Comparison of ENCODE assay signal across 23 cellular contexts in genomic region chr20:32858873-32859372, GRCh38. TPM values are rescaled to one million over a fixed set of nuclear protein-coding genes. Genes with fewer than 3 reads are reported as not detected.
DNase-seq lines count a peak whose midpoint lies in the region; ATAC-seq, FAIRE-seq and TF ChIP-seq lines count a peak whose summit lies in the region.
"Had no signal": no experiment of that assay in that cellular context is flagged by ENCODE, and none has a peak within 500 bp of the region (broad histone marks: within the 10 kb centered on the region; RNA-seq: fewer than 3 reads in every experiment).

Gene EFCAB8 (plus strand): TSS chr20:32858923. CDS start chr20:32863793, 4,870 bp downstream.

- peak within 1 kb of the TSS; percentile 25 for H3K4ac ChIP-seq in H1 (replicated peaks; ENCODE audit: insufficient read length, low read depth, low read length)

- H3K79me2 ChIP-seq in H1 (ENCODE audit: control insufficient read depth in 1 of 2, insufficient read depth in 2 of 2, low read length in 2 of 2): no peaks in the 10 kb centered on the region; a peak in 1 of 4 replicates

- H2AK5ac ChIP-seq in H1 (ENCODE audit: low read depth, low read length): peak within 1 kb of the TSS; percentile 92; the same call in 1 of the 2 replicates

- no peak within 1 kb of the TSS for H2AFZ ChIP-seq in H1 (ENCODE audit: low read length)

- peak within 1 kb of the TSS; percentile 13; the same call in 1 of the 2 replicates for H2BK20ac ChIP-seq in H1 (ENCODE audit: low read length)

- peak; percentile 24 for FAIRE-seq in H1 (lab: Jason Lieb, UNC)
- FAIRE-seq: GM18507, RCC 7860 had no signal

- TF ChIP-seq POLR2A in H1 (IDR thresholded peaks at IDR 0.05; ENCODE audit: control extremely low read depth in 1 of 2, low read depth in 2 of 2, low read length in 2 of 2): no peak
- TF ChIP-seq POLR2A in ovary (IDR thresholded peaks at IDR 0.05): no peak

- no peak within 1 kb of the TSS for H3K4me3 Mint-ChIP-seq in stimulated activated effector memory CD8-positive, alpha-beta T cell treated with anti-CD3 and anti-CD28 coated beads, Interleukin-12 subunit alpha, Interleukin-12 subunit beta, amount 100 ng/mL, for 72 hours
- H3K4me3 Mint-ChIP-seq: activated CD4-positive, alpha-beta memory T cell treated with anti-CD3 and anti-CD28 coated beads for 36 hours; nephron; stimulated activated memory B cell treated with anti-CD40 and anti-IgM and Interleukin-4, amounts not matched to agents 10 μg/mL and 1 μg/mL and 100 μg/mL, for 72 hours had no signal

- peak within 1 kb of the TSS; percentile 92 for H4K91ac ChIP-seq in H1 (replicated peaks; ENCODE audit: insufficient read length, low read length)

- no peak for ATAC-seq in stimulated activated effector memory CD8-positive, alpha-beta T cell treated with anti-CD3 and anti-CD28 coated beads, Interleukin-12 subunit alpha, Interleukin-12 subunit beta, amount 100 ng/mL, for 72 hours
- no peak for ATAC-seq in GM18870 (IDR thresholded peaks at IDR 0.05; ENCODE audit: unreplicated experiment)
- ATAC-seq: left lung; stimulated activated memory B cell treated with anti-CD40 and anti-IgM and Interleukin-4, amounts not matched to agents 10 μg/mL and 1 μg/mL and 100 μg/mL, for 72 hours had no signal

- H3K9ac ChIP-seq in HUES48 (ENCODE audit: low read depth, low read length): no peak within 1 kb of the TSS
- no peak within 1 kb of the TSS for H3K9ac ChIP-seq in H1 (replicated peaks in 1 of 4; ENCODE audit: extremely low read depth in 1 of 4, low read depth in 3 of 4, low read length in 3 of 4)

- no peak for TF ChIP-seq EP300 in H1 (IDR thresholded peaks at IDR 0.05; ENCODE audit: borderline replicate concordance in 1 of 2, low read depth in 2 of 2, low read length in 2 of 2)
- no peak for TF ChIP-seq EP300 in ovary (IDR thresholded peaks at IDR 0.05)

- H3K4me1 ChIP-seq in cardiac muscle cell (ENCODE audit: low read depth) (no peaks in the 10 kb centered on the region), left ventricle myocardium inferior (peaks cover 13% of the 10 kb centered on the region), HUES48 (ENCODE audit: control insufficient read depth, insufficient read depth, low read length) (peaks cover 18% of the 10 kb centered on the region), H1 (replicated peaks in 1 of 4; ENCODE audit: control insufficient read depth in 3 of 4, insufficient read depth in 4 of 4, low read length in 3 of 4) (peaks cover 9 to 17% (median 11%) of the 10 kb centered on the region in 4 experiments; a peak in 6 of 7 replicates), ovary (ENCODE audit: insufficient read depth) (no peaks in the 10 kb centered on the region)
- H3K4me1 ChIP-seq: left lung had no signal

- intact Hi-C loops in left ventricle myocardium inferior (cut with micrococcal nuclease): no loop called here
- intact Hi-C loops in ovary (cut with DNase I): no loop called here

- WGBS in H1 (ENCODE audit: extremely low coverage in 1 of 2, insufficient coverage in 1 of 2, insufficient read length in 1 of 2, insufficient replicate concordance in 2 of 2, low coverage in 1 of 2, low lambda C conversion rate in 2 of 2, missing lambda C conversion rate in 1 of 2), 2 experiments: 71% methylated on average over 6 of the region's 6 CpGs; no CpG with 5 or more reads in 1 of the 2 experiments
- WGBS in ovary, 3 donors: 64 to 68% (median 65%) methylated on average over 6 of the region's 6 CpGs

- TF ChIP-seq CTCF in cardiac muscle cell (IDR thresholded peaks at IDR 0.05; ENCODE audit: low read depth, low read length) (no peak), left ventricle myocardium inferior (IDR thresholded peaks at IDR 0.05; ENCODE audit: borderline replicate concordance) (no peak), H1 (IDR thresholded peaks at IDR 0.05; ENCODE audit: control extremely low read depth in 1 of 3, insufficient read depth in 1 of 3, low read depth in 1 of 3, low read length in 3 of 3) (peak; percentile 25 to 69 (median 54)), ovary (IDR thresholded peaks at IDR 0.05) (no peak)

- H3K23me2 ChIP-seq in H1 (ENCODE audit: low read depth, low read length): no peaks in the 10 kb centered on the region

- no peaks in the 10 kb centered on the region for H3K9me3 ChIP-seq in cardiac muscle cell (ENCODE audit: low read depth)
- H3K9me3 ChIP-seq in left ventricle myocardium inferior (replicated peaks): no peaks in the 10 kb centered on the region
- no peaks in the 10 kb centered on the region for H3K9me3 ChIP-seq in HUES48 (ENCODE audit: control insufficient read depth, insufficient read depth, low read length)
- H3K9me3 ChIP-seq in H1 (ENCODE audit: insufficient read depth in 2 of 2, low read depth in 1 of 2, low read length in 1 of 2): no peaks in the 10 kb centered on the region
- H3K9me3 ChIP-seq in ovary: no peaks in the 10 kb centered on the region
- H3K9me3 ChIP-seq: heart right ventricle, left lung, sigmoid colon had no signal

- no peak within 1 kb of the TSS for H3K4me3 ChIP-seq in cardiac muscle cell
- no peak within 1 kb of the TSS for H3K4me3 ChIP-seq in left ventricle myocardium inferior
- 0 out of 2 replicates have a peak within 1 kb of the TSS, but pooled peaks have one; percentile 3 for H3K4me3 ChIP-seq in HUES48 (ENCODE audit: low read depth, low read length)
- H3K4me3 ChIP-seq in H1 (ENCODE audit: extremely low read depth in 1 of 4, insufficient read depth in 2 of 4, low read depth in 3 of 4, low read length in 4 of 4): peak within 1 kb of the TSS in 1 of 4 experiments; percentile 21; a peak in 1 of 8 replicates
- H3K4me3 ChIP-seq in ovary: no peak within 1 kb of the TSS
- H3K4me3 ChIP-seq: heart right ventricle, left lung, sigmoid colon had no signal

- H2BK120ac ChIP-seq in H1 (replicated peaks; ENCODE audit: low read depth, low read length): peak within 1 kb of the TSS; percentile 87

- no peak within 1 kb of the TSS for H4K8ac ChIP-seq in H1 (ENCODE audit: extremely low read depth, insufficient read depth, low read length)

- H3K27ac ChIP-seq in cardiac muscle cell (peak within 1 kb of the TSS; percentile 4), left ventricle myocardium inferior (replicated peaks) (no peak within 1 kb of the TSS), HUES48 (ENCODE audit: low read depth, low read length) (peak within 1 kb of the TSS; percentile 70), H1 (ENCODE audit: low read depth, low read length) (peak within 1 kb of the TSS; percentile 16; the same call in 1 of the 2 replicates), ovary (no peak within 1 kb of the TSS)
- H3K27ac ChIP-seq: heart right ventricle, left lung, sigmoid colon had no signal

- peak within 1 kb of the TSS; percentile 52 for H3K27ac Mint-ChIP-seq in stimulated activated effector memory CD8-positive, alpha-beta T cell treated with anti-CD3 and anti-CD28 coated beads, Interleukin-12 subunit alpha, Interleukin-12 subunit beta, amount 100 ng/mL, for 72 hours
- H3K27ac Mint-ChIP-seq: activated CD4-positive, alpha-beta memory T cell treated with anti-CD3 and anti-CD28 coated beads for 36 hours; stimulated activated memory B cell treated with anti-CD40 and anti-IgM and Interleukin-4, amounts not matched to agents 10 μg/mL and 1 μg/mL and 100 μg/mL, for 72 hours had no signal

- H2BK5ac ChIP-seq in H1 (ENCODE audit: low read depth, low read length): peak within 1 kb of the TSS; percentile 95

- H4K20me1 ChIP-seq in H1 (replicated peaks in 1 of 2; ENCODE audit: control insufficient read depth in 1 of 2, insufficient read depth in 2 of 2, low read length in 2 of 2): no peaks in the 10 kb centered on the region

- TF ChIP-seq RAD21 in H1 (IDR thresholded peaks at IDR 0.05 in 1 of 2, conservative IDR thresholded peaks at IDR 0.05 in 1 of 2; ENCODE audit: low read depth in 2 of 2, low read length in 2 of 2): peak in 1 of 2 experiments; percentile 31; a peak in 1 of 4 replicates

- no peak within 1 kb of the TSS; the same call in 1 of the 2 replicates for H2BK15ac ChIP-seq in H1 (ENCODE audit: low read length)

- no peaks in the 10 kb centered on the region for H3K9me3 Mint-ChIP-seq in stimulated activated effector memory CD8-positive, alpha-beta T cell treated with anti-CD3 and anti-CD28 coated beads, Interleukin-12 subunit alpha, Interleukin-12 subunit beta, amount 100 ng/mL, for 72 hours
- H3K9me3 Mint-ChIP-seq: activated CD4-positive, alpha-beta memory T cell treated with anti-CD3 and anti-CD28 coated beads for 36 hours; nephron; stimulated activated memory B cell treated with anti-CD40 and anti-IgM and Interleukin-4, amounts not matched to agents 10 μg/mL and 1 μg/mL and 100 μg/mL, for 72 hours had no signal

- peak within 1 kb of the TSS; percentile 74 for H4K5ac ChIP-seq in H1 (ENCODE audit: insufficient read length, low read depth, low read length)

- H3K23ac ChIP-seq in H1 (ENCODE audit: insufficient read length): no peak within 1 kb of the TSS

- no peaks in the 10 kb centered on the region for H3K27me3 ChIP-seq in cardiac muscle cell
- no peaks in the 10 kb centered on the region for H3K27me3 ChIP-seq in left ventricle myocardium inferior (ENCODE audit: low read depth)
- H3K27me3 ChIP-seq in HUES48 (ENCODE audit: control insufficient read depth, insufficient read depth, low read length): no peaks in the 10 kb centered on the region
- H3K27me3 ChIP-seq in H1 (replicated peaks in 1 of 4; ENCODE audit: control insufficient read depth in 3 of 4, extremely low read depth in 1 of 4, insufficient read depth in 3 of 4, low read length in 3 of 4): no peaks in the 10 kb centered on the region
- no peaks in the 10 kb centered on the region for H3K27me3 ChIP-seq in ovary
- H3K27me3 ChIP-seq: heart right ventricle, left lung, sigmoid colon had no signal

- no peak within 1 kb of the TSS for H3K56ac ChIP-seq in H1 (replicated peaks; ENCODE audit: insufficient read length, low read depth, low read length)

- H2BK12ac ChIP-seq in H1 (ENCODE audit: low read depth, low read length): peak within 1 kb of the TSS; percentile 94

- peaks cover 49% of the 10 kb centered on the region for H3K36me3 Mint-ChIP-seq in stimulated activated effector memory CD8-positive, alpha-beta T cell treated with anti-CD3 and anti-CD28 coated beads, Interleukin-12 subunit alpha, Interleukin-12 subunit beta, amount 100 ng/mL, for 72 hours

- no peaks in the 10 kb centered on the region; the same call in 1 of the 2 replicates for H3K79me1 ChIP-seq in H1 (ENCODE audit: low read depth, low read length)

- DNase-seq in cardiac muscle cell (ENCODE audit: low read depth in 1 of 2, low spot score in 1 of 2) (peak; percentile 9 to 22), left ventricle myocardium inferior (no peak), H1 (ENCODE audit: low read depth in 1 of 2, low spot score in 2 of 2) (no peak), ovary (no peak)
- DNase-seq in stimulated activated effector memory CD8-positive, alpha-beta T cell treated with anti-CD3 and anti-CD28 coated beads, Interleukin-12 subunit alpha, Interleukin-12 subunit beta, amount 100 ng/mL, for 72 hours (ENCODE audit: low spot score in 2 of 2): no peak
- no peak for DNase-seq in stimulated activated CD4-positive, alpha-beta T cell treated with anti-CD3 and anti-CD28 coated beads, Interleukin-15, amount 100 ng/mL, for 24 hours
- DNase-seq: activated CD4-positive, alpha-beta memory T cell treated with anti-CD3 and anti-CD28 coated beads for 36 hours; cerebellar nuclear complex; heart right ventricle; left lung; NCI-H1436 treated with DMSO at 0.1 percent for 48 hours; NCI-H524 treated with DMSO at 0.1 percent for 48 hours; sigmoid colon; stimulated activated CD4-positive, alpha-beta T cell treated with anti-CD3 and anti-CD28 coated beads, Interleukin-4, amount 100 ng/mL, for 4 hours; T1000 had no signal

- H3K4me1 Mint-ChIP-seq in stimulated activated effector memory CD8-positive, alpha-beta T cell treated with anti-CD3 and anti-CD28 coated beads, Interleukin-12 subunit alpha, Interleukin-12 subunit beta, amount 100 ng/mL, for 72 hours: peaks cover 9% of the 10 kb centered on the region

- H3K18ac ChIP-seq in H1 (ENCODE audit: extremely low read depth, low read length): peak within 1 kb of the TSS; percentile 64; the same call in 1 of the 2 replicates

- CTCF ChIA-PET in H1 (lab: Charles Lee; ENCODE audit: partially characterized antibody): interaction anchor here (0.6 to 1.5 kb wide), 4 partner anchors 16 to 82 kb away, joined by 3 read pairs; no protein-coding TSS in a partner anchor

- H3K36me3 ChIP-seq in cardiac muscle cell (no peaks in the 10 kb centered on the region), left ventricle myocardium inferior (no peaks in the 10 kb centered on the region), HUES48 (ENCODE audit: control insufficient read depth, insufficient read depth, low read length) (peaks cover 18% of the 10 kb centered on the region; the same call in 1 of the 2 replicates), H1 (ENCODE audit: control insufficient read depth in 2 of 4, insufficient read depth in 4 of 4, low read length in 3 of 4) (peaks cover 0 to 4% (median 1%) of the 10 kb centered on the region in 4 experiments; a peak in 2 of 8 replicates), ovary (no peaks in the 10 kb centered on the region)

- POLR2A ChIA-PET in H1 (lab: Charles Lee; ENCODE audit: partially characterized antibody): interaction anchor here (0.8 to 1.7 kb wide), 3 partner anchors 9 to 47 kb away, joined by 3 to 6 read pairs (median 5); no protein-coding TSS in a partner anchor

- peak within 1 kb of the TSS; percentile 36 to 46 for H3K4me2 ChIP-seq in H1 (ENCODE audit: insufficient read depth in 1 of 2, low read depth in 2 of 2, low read length in 2 of 2)

- H3K14ac ChIP-seq in H1 (ENCODE audit: insufficient read length): no peak within 1 kb of the TSS

RNA-seq across cellular contexts. Expression of gene EFCAB8, which starts in this region (rescaled TPM):
- total RNA-seq in cardiac muscle cell: not detected in 2 replicates
- 0.54 TPM in 1 of 2 replicates, not detected in the other for polyA plus RNA-seq in cardiac muscle cell
- not detected for total RNA-seq in left ventricle myocardium inferior
- 0.20 TPM in 1 of 2 replicates, not detected in the other for total RNA-seq in H1 (2021; fragmentation: NEBNext Ultra II Directional; extraction: Animal tissue kit (Norgen Biotek cat#: 25700))
- 0.02 and 0.06 TPM in 2 replicates for polyA plus RNA-seq in H1 (2011; rRNA removed)
- 0.10 TPM for polyA plus RNA-seq in H1 (2011; cell fraction: cytosol; rRNA removed)
- polyA plus RNA-seq in H1 (2011; cell fraction: nucleus; rRNA removed): 0.30 TPM
- 0.04 to 0.05 TPM in 2 of 4 replicates, not detected in the others for polyA plus RNA-seq in H1 (2012, experiment 1 of 2)
- not detected for polyA plus RNA-seq in H1 (2012, experiment 2 of 2)
- 0.12 TPM for polyA plus RNA-seq in H1 (2013, experiment 1 of 2)
- polyA plus RNA-seq in H1 (2013, experiment 2 of 2): 0.13 TPM
- polyA minus RNA-seq in H1 (2011; rRNA and poly(A)+ RNA removed): 0.24 and 0.79 TPM in 2 replicates
- polyA minus RNA-seq in H1 (2011; cell fraction: cytosol; rRNA and poly(A)+ RNA removed): not detected
- polyA minus RNA-seq in H1 (2011; cell fraction: nucleus; rRNA and poly(A)+ RNA removed): 0.90 TPM
- total RNA-seq in ovary: under 1 TPM in 2 of 7 donors, not detected in 5; 0.08 to 0.20 TPM
- polyA plus RNA-seq in ovary: not detected
- total RNA-seq: epithelial cell of proximal tubule had no signal
- polyA plus RNA-seq: BJ had no signal

Comparison
In these comparisons a context has a peak if more than half of its experiments do, and no peak if none do; other contexts are left out.
1. Peak in DNase-seq and H3K27ac ChIP-seq in cardiac muscle cell; RNA of the gene not detected or under 1 TPM.
2. H3K27ac ChIP-seq: peak in HUES48 (single experiment) and H1 (single experiment); none in left ventricle myocardium inferior (single experiment) and ovary (0 of 2).
3. CTCF ChIP-seq: peak in H1 (3 of 3); none in cardiac muscle cell (single experiment), left ventricle myocardium inferior (single experiment) and ovary (0 of 3).